In the genomic region with DNA sequence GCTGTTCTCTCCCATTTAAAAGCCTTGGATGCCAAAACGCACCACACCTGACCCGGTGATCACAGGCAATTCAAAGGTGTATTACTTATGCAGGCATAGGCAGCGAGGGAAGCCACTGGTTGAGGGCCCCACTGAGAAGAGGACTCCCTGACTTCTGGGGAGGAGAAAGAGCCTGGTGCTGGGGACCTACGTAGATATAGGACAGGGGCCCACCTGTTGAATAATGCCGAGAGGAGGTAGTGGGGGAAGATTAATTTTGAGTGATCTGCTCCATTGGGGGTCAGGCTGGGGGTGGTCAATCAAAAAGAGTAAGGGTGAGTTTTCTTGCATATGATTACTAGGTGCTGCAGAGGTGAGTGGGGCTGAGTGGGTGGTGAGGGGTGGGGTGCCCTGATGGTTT, we compare ENCODE assay signal across 23 cellular contexts.
DNase-seq lines count a peak whose midpoint lies in the region; ATAC-seq and TF ChIP-seq lines count a peak whose summit lies in the region.
"Had no signal": no experiment of that assay in that cellular context is flagged by ENCODE, and none has a peak within 500 bp of the region (broad histone marks: within the 10 kb centered on the region; RNA-seq: fewer than 3 reads in every experiment).

No MANE protein-coding gene starts in this region.

- H3K9me3 ChIP-seq in HEK293 (ENCODE audit: control insufficient read depth, insufficient read depth, low read depth, low read length), result no peaks in the 10 kb centered on the region
- H3K9me3 ChIP-seq in KOPT-K1 (ENCODE audit: insufficient read depth, low read length, poor library complexity, severe bottlenecking), result no peaks in the 10 kb centered on the region
- no peaks in the 10 kb centered on the region for H3K9me3 ChIP-seq in neutrophil
- H3K9me3 ChIP-seq: BE2C, BLaER1, Caco-2 had no signal

- H3K4me1 ChIP-seq in HEK293 (ENCODE audit: control insufficient read depth, insufficient read depth, low read length) (no peaks in the 10 kb centered on the region), neutrophil (ENCODE audit: control insufficient read depth in 1 of 2, insufficient read depth in 1 of 2, low read depth in 1 of 2, low read length in 1 of 2) (peaks cover 71 to 90% of the 10 kb centered on the region in 2 experiments)
- H3K4me1 ChIP-seq: BE2C had no signal

- H3K4me3 ChIP-seq in HEK293 (ENCODE audit: low read depth, low read length) (no peak overlapping the region), neutrophil (ENCODE audit: low read depth in 1 of 2, low read length in 1 of 2) (no peak overlapping the region)
- H3K4me3 ChIP-seq: BLaER1, GM12878 had no signal

- CTCF ChIA-PET in HEK293 (lab: Yijun Ruan, JAX), result no interaction called here

- no peaks in the 10 kb centered on the region for H3K27me3 ChIP-seq in neutrophil
- H3K27me3 ChIP-seq: BE2C had no signal

- no peaks in the 10 kb centered on the region for H3K36me3 ChIP-seq in HEK293 (ENCODE audit: control insufficient read depth in 2 of 2, insufficient read depth in 1 of 2, low read length in 2 of 2)
- H3K36me3 ChIP-seq in KOPT-K1 (ENCODE audit: insufficient read depth, low read length), result peaks cover 14% of the 10 kb centered on the region
- no peaks in the 10 kb centered on the region for H3K36me3 ChIP-seq in neutrophil
- H3K36me3 ChIP-seq: BE2C, BLaER1 had no signal

- TF ChIP-seq CTCF in HEK293 (tag by site-specific recombination; IDR thresholded peaks at IDR 0.05), result no peak
- TF ChIP-seq CTCF in neutrophil (IDR thresholded peaks at IDR 0.05), result no peak

- H3K27ac ChIP-seq in HEK293 (ENCODE audit: extremely low read depth, low read depth, low read length) (no peak overlapping the region), KOPT-K1 (ENCODE audit: low read depth, low read length, poor library complexity, severe bottlenecking) (peak overlapping the region; percentile 85), neutrophil (peak overlapping the region; percentile 65)
- H3K27ac ChIP-seq: BLaER1 had no signal

- DNase-seq in NCI-H526 (lab: John Stamatoyannopoulos, UW) (no peak), D341Med (ENCODE audit: low spot score) (no peak)
- DNase-seq: 8988T; ACHN; BE2C; C1 segment of cervical spinal cord; Caco-2; Calu3; CD4-positive, alpha-beta T cell; CD8-positive, alpha-beta T cell; DMS 273 treated with DMSO at 0.1 percent for 48 hours; DMS153; DMS53; DMS79; DND-41; EL; GDM1 had no signal

- POLR2A ChIA-PET in HEK293 (lab: Yijun Ruan, JAX), result no interaction called here

- ATAC-seq in GM21737 (IDR thresholded peaks at IDR 0.05; ENCODE audit: unreplicated experiment), result no peak
- ATAC-seq: CD8-positive, alpha-beta T cell; GM12878 had no signal

TF ChIP-seq in HEK293, 187 proteins besides CTCF, POLR2A, EP300 and RAD21:
- TF ChIP-seq YY2 (tag by site-specific recombination; IDR thresholded peaks at IDR 0.05), result no peak
- TF ChIP-seq SCRT1 (tag by site-specific recombination; IDR thresholded peaks at IDR 0.05; ENCODE audit: borderline replicate concordance), result 0 out of 2 replicates have a peak, but pooled peaks have one; percentile 60
- TF ChIP-seq SCRT2 (tag by site-specific recombination; IDR thresholded peaks at IDR 0.05), result peak; percentile 71
- TF ChIP-seq ZNF626 (tag by site-specific recombination; IDR thresholded peaks at IDR 0.05), result no peak
